ENCODE assay signal across 13 cellular contexts in genomic region chr1:203037509-203038190, GRCh38. TPM values are rescaled to one million over a fixed set of nuclear protein-coding genes. Genes with fewer than 3 reads are reported as not detected.
A peak's percentile ranks its signal among the peaks of the same experiment; 100 is the strongest.
DNase-seq lines count a peak whose midpoint lies in the region; ATAC-seq and TF ChIP-seq lines count a peak whose summit lies in the region.
"Had no signal": no experiment of that assay in that cellular context is flagged by ENCODE, and none has a peak within 500 bp of the region (broad histone marks: within the 10 kb centered on the region; RNA-seq: fewer than 3 reads in every experiment).

No MANE protein-coding gene starts in this region.

- DNase-seq in caudate nucleus (lab: John Stamatoyannopoulos, UW): no peak
- peak; percentile 57 for DNase-seq in mesenteric fat pad (ENCODE audit: low spot score)
- no peak for DNase-seq in uterus
- DNase-seq in naive thymus-derived CD4-positive, alpha-beta T cell: no peak
- no peak for DNase-seq in NCI-H128 (lab: John Stamatoyannopoulos, UW; ENCODE audit: unreplicated experiment)
- DNase-seq: activated CD4-positive, alpha-beta T cell treated with anti-CD3 and anti-CD28 coated beads for 4 hours; activated T-cell treated with anti-CD3 and anti-CD28 coated beads, Interleukin-2, amount 50 U/mL, for 4 hours; COR-L47; NCI-H1105 treated with DMSO at 0.1 percent for 48 hours; stimulated activated naive CD4-positive, alpha-beta T cell treated with Interleukin-2 at 50 U/mL for 16 hours had no signal

- H3K9me3 Mint-ChIP-seq in naive thymus-derived CD4-positive, alpha-beta T cell: peaks cover 0 to 1% (median 0%) of the 10 kb centered on the region in 11 donors
- H3K9me3 Mint-ChIP-seq: activated T-cell treated with anti-CD3 and anti-CD28 coated beads, Interleukin-2, amount 50 U/mL, for 4 hours had no signal

- TF ChIP-seq CTCF in uterus (IDR thresholded peaks at IDR 0.05): no peak

- no peaks in the 10 kb centered on the region for H3K27me3 ChIP-seq in uterus
- no peaks in the 10 kb centered on the region for H3K27me3 ChIP-seq in naive thymus-derived CD4-positive, alpha-beta T cell (ENCODE audit: control insufficient read depth in 2 of 2, insufficient read depth in 2 of 2, low read length in 2 of 2)

- H3K4me3 ChIP-seq in uterus: no peak overlapping the region
- no peak overlapping the region for H3K4me3 ChIP-seq in naive thymus-derived CD4-positive, alpha-beta T cell (ENCODE audit: low read length)

- peaks cover 0 to 4% (median 0%) of the 10 kb centered on the region in 5 donors for H3K36me3 Mint-ChIP-seq in naive thymus-derived CD4-positive, alpha-beta T cell

- H3K27ac ChIP-seq in caudate nucleus (ENCODE audit: low read depth, low read length): peak overlapping the region; percentile 2
- H3K27ac ChIP-seq in uterus: peak overlapping the region; percentile 54 to 58
- H3K27ac ChIP-seq in naive thymus-derived CD4-positive, alpha-beta T cell (ENCODE audit: low read depth, low read length): no peak overlapping the region

- CTCF ChIA-PET in naive thymus-derived CD4-positive, alpha-beta T cell (lab: Charles Lee): interaction anchor here (1.2 kb wide), 1 partner anchor 248 kb away, joined by 3 read pairs; no protein-coding TSS in a partner anchor

- no peak overlapping the region for H3K4me3 Mint-ChIP-seq in naive thymus-derived CD4-positive, alpha-beta T cell
- H3K4me3 Mint-ChIP-seq: activated T-cell treated with anti-CD3 and anti-CD28 coated beads, Interleukin-2, amount 50 U/mL, for 4 hours had no signal

- H3K9me3 ChIP-seq in uterus: no peaks in the 10 kb centered on the region
- H3K9me3 ChIP-seq in naive thymus-derived CD4-positive, alpha-beta T cell (ENCODE audit: control insufficient read depth in 2 of 3, low read length in 3 of 3): no peaks in the 10 kb centered on the region

- H3K36me3 ChIP-seq in uterus: no peaks in the 10 kb centered on the region
- no peaks in the 10 kb centered on the region for H3K36me3 ChIP-seq in naive thymus-derived CD4-positive, alpha-beta T cell (ENCODE audit: control insufficient read depth in 2 of 3, insufficient read depth in 3 of 3, low read length in 3 of 3)

- intact Hi-C loops in uterus (cut with DNase I; ENCODE audit: low total_unique reads): loop anchor here (2.0 kb wide), 1 partner anchor 181 kb away; no protein-coding TSS in a partner anchor
- intact Hi-C loops in naive thymus-derived CD4-positive, alpha-beta T cell (cut with micrococcal nuclease): loop anchor here in 1 of 2 donors (5.0 kb wide), 1 partner anchor 450 kb away; no protein-coding TSS in a partner anchor

- peaks cover 0 to 7% (median 4%) of the 10 kb centered on the region in 5 donors for H3K27me3 Mint-ChIP-seq in naive thymus-derived CD4-positive, alpha-beta T cell

- ATAC-seq in HG03432 (IDR thresholded peaks at IDR 0.05; ENCODE audit: unreplicated experiment): peak; percentile 12
- ATAC-seq in naive thymus-derived CD4-positive, alpha-beta T cell: no peak
- no peak for ATAC-seq in HG02981 (IDR thresholded peaks at IDR 0.05; ENCODE audit: unreplicated experiment)
- ATAC-seq: activated T-cell treated with anti-CD3 and anti-CD28 coated beads, Interleukin-2, amount 50 U/mL, for 4 hours had no signal

- no peaks in the 10 kb centered on the region for H3K4me1 ChIP-seq in uterus
- H3K4me1 ChIP-seq in naive thymus-derived CD4-positive, alpha-beta T cell (ENCODE audit: control insufficient read depth in 2 of 2, insufficient read depth in 2 of 2, low read length in 2 of 2): no peaks in the 10 kb centered on the region

- H3K4me1 Mint-ChIP-seq in naive thymus-derived CD4-positive, alpha-beta T cell: peaks cover 3 to 16% (median 5%) of the 10 kb centered on the region in 7 donors

- no peak overlapping the region for H3K27ac Mint-ChIP-seq in naive thymus-derived CD4-positive, alpha-beta T cell

- no peak for TF ChIP-seq POLR2A in uterus (IDR thresholded peaks at IDR 0.05)

- POLR2A ChIA-PET in naive thymus-derived CD4-positive, alpha-beta T cell (lab: Charles Lee): no interaction called here

RNA-seq across cellular contexts. Expression of gene PPFIA4, which starts 11.4 kb away (rescaled TPM):
- total RNA-seq in mesenteric fat pad (0.55 TPM), uterus (1 to 10 TPM in 2 of 4 donors, under 1 TPM in 1, not detected in 1; 0.26 to 7.6 (median 6.5) TPM)
- 10 to 100 TPM in 1 of 5 experiments, 1 to 10 TPM in 2, under 1 TPM in 2; 0.40 to 45.5 (median 2.4) TPM for total RNA-seq in naive thymus-derived CD4-positive, alpha-beta T cell
- not detected for polyA plus RNA-seq in naive thymus-derived CD4-positive, alpha-beta T cell

RNA-seq across cellular contexts. Expression of gene TMEM183A, which starts 30.5 kb away (rescaled TPM):
- total RNA-seq in mesenteric fat pad: 48.7 TPM
- 100 to 1,000 TPM in 1 of 4 donors, 10 to 100 TPM in 3; 25.9 to 109 (median 68.1) TPM for total RNA-seq in uterus
- 100 to 1,000 TPM in 2 of 5 experiments, 10 to 100 TPM in 3; 61.4 to 134 (median 77.0) TPM for total RNA-seq in naive thymus-derived CD4-positive, alpha-beta T cell
- 10 to 100 TPM; 42.5 to 56.0 TPM for polyA plus RNA-seq in naive thymus-derived CD4-positive, alpha-beta T cell

RNA-seq across cellular contexts. Expression of gene MYOG, which starts 48.2 kb away (rescaled TPM):
- not detected for total RNA-seq in mesenteric fat pad
- total RNA-seq in uterus: not detected
- not detected for total RNA-seq in naive thymus-derived CD4-positive, alpha-beta T cell
- polyA plus RNA-seq in naive thymus-derived CD4-positive, alpha-beta T cell: not detected
- total RNA-seq: activated T-cell treated with anti-CD3 and anti-CD28 coated beads, Interleukin-2, amount 50 U/mL, for 4 hours; T-helper 2 cell treated with Interferon-gamma antibody and Interleukin-4, amounts not matched to agents 100 ng/mL and 5 ng/mL, for 36 hours had no signal
